ENCODE assay signal across 18 cellular contexts in the genomic region with DNA sequence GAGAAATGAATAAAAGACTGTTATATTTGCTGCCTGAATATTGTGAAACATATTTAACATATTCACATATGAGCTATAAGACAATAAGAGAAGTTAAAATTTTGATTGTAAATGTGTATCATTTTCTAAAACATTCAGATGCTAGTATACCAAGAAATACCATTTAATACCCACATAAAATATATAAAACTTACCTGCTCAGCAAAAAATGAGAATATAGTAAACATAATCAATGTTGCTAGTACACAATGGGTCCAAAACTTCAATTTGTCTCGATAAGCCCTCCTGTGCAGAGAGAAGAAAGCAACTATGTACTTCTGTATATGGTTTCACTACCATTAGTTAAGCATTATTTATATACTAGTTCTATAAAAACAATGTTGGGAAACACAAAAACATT. TPM values are rescaled to one million over a fixed set of nuclear protein-coding genes. Genes with fewer than 3 reads are reported as not detected.
"Had no signal": no experiment of that assay in that cellular context is flagged by ENCODE, and none has a peak within 500 bp of the region (broad histone marks: within the 10 kb centered on the region; RNA-seq: fewer than 3 reads in every experiment).

No MANE protein-coding gene starts in this region.

- H3K4me1 ChIP-seq: psoas muscle, stomach had no signal

- H3K9me3 ChIP-seq: ovary, psoas muscle, stomach, thyroid gland had no signal

- DNase-seq: dorsolateral prefrontal cortex; effector CD4-positive, alpha-beta T cell; hypothalamus; mesendoderm; midbrain; naive thymus-derived CD4-positive, alpha-beta T cell; occipital lobe; ovary; posterior cingulate gyrus; psoas muscle; right cardiac atrium; stimulated activated CD4-positive, alpha-beta T cell treated with anti-CD3 and anti-CD28 coated beads, Interleukin-15, amount 100 ng/mL, for 24 hours; stimulated activated CD4-positive, alpha-beta T cell treated with anti-CD3 and anti-CD28 coated beads, Interleukin-2, amount 100 ng/mL, for 48 hours; stimulated activated naive CD4-positive, alpha-beta T cell; stomach; thyroid gland; trophoblast cell had no signal

- H3K4me3 Mint-ChIP-seq: naive thymus-derived CD4-positive, alpha-beta T cell had no signal

- H3K4me3 ChIP-seq: dorsolateral prefrontal cortex, ovary, psoas muscle, skin epidermis, stomach, thyroid gland had no signal

- H3K27me3 ChIP-seq: dorsolateral prefrontal cortex, ovary, stomach, thyroid gland had no signal

- H3K36me3 ChIP-seq: ovary had no signal

- H3K27me3 Mint-ChIP-seq: naive thymus-derived CD4-positive, alpha-beta T cell had no signal

- H3K27ac ChIP-seq: ovary, psoas muscle, skin epidermis, stomach, thyroid gland had no signal

- ATAC-seq: naive thymus-derived CD4-positive, alpha-beta T cell; psoas muscle had no signal

- H3K9me3 Mint-ChIP-seq: naive thymus-derived CD4-positive, alpha-beta T cell had no signal

RNA-seq across cellular contexts. Expression of a gene that starts 9.6 kb away (rescaled TPM):
- total RNA-seq: ovary had no signal
